ENCODE assay signal across 12 cellular contexts in the genomic region with DNA sequence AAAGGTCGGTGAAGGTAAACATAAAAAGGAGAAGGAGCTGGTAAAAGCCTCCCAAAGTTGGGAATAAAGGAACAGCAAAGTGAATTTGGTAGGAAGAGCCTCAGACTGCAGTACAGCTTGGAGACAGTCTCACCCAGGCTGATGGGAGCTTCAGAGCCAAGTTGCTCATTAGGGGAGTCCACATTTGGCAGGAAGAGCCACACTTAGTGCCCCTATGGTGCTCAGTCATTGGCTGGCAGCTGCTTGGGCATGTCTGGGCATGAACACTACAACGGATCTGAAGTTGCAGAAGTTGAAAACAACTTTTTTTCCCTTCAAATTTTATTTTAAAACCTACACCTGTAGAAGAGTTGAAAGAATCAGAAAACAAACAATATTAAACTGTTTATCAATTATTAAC.
A peak's percentile ranks its signal among the peaks of the same experiment; 100 is the strongest.
DNase-seq lines count a peak whose midpoint lies in the region; ATAC-seq and TF ChIP-seq lines count a peak whose summit lies in the region.
"Had no signal": no experiment of that assay in that cellular context is flagged by ENCODE, and none has a peak within 500 bp of the region (broad histone marks: within the 10 kb centered on the region; RNA-seq: fewer than 3 reads in every experiment).

No MANE protein-coding gene starts in this region.

- H3K9me3 ChIP-seq in MM.1S (replicated peaks; ENCODE audit: insufficient read depth, low read length) (no peaks in the 10 kb centered on the region), tibial artery (no peaks in the 10 kb centered on the region), transverse colon (no peaks in the 10 kb centered on the region)
- H3K9me3 ChIP-seq: ascending aorta, right atrium auricular region had no signal

- H4K20me1 ChIP-seq in MM.1S (ENCODE audit: insufficient read depth, low read length) = no peaks in the 10 kb centered on the region

- no peak overlapping the region for H3K27ac ChIP-seq in MM.1S (ENCODE audit: low read length)
- H3K27ac ChIP-seq in tibial artery = no peak overlapping the region
- no peak overlapping the region for H3K27ac ChIP-seq in transverse colon
- H3K27ac ChIP-seq: ascending aorta, right atrium auricular region had no signal

- WGBS in transverse colon (ENCODE audit: low coverage in 1 of 2), 2 donors = 22 to 45% methylated on average over 1 to 2 of the region's 2 CpGs

- no peak for TF ChIP-seq EP300 in transverse colon (IDR thresholded peaks at IDR 0.05; ENCODE audit: low read depth)

- H3K4me2 ChIP-seq in MM.1S (ENCODE audit: low read depth, low read length) = no peak overlapping the region

- in situ Hi-C loops in transverse colon (cut with MboI; ENCODE audit: low pct_ligation_motif_present in 1 of 4, low pct_unique_long_range_greater_than_20kb in 1 of 4, low sequenced_read_pairs in 3 of 4) = no loop called here

- peak; percentile 62 for ATAC-seq in GM21723 (IDR thresholded peaks at IDR 0.05; ENCODE audit: unreplicated experiment)

- H2AFZ ChIP-seq in MM.1S (ENCODE audit: low read length) = 0 out of 2 replicates have a peak overlapping the region, but pooled peaks have one; percentile 21

- DNase-seq in GM03348 (ENCODE audit: low spot score) (peak; percentile 12), MM.1S (peak; percentile 13), fibroblast of the aortic adventitia (ENCODE audit: low read depth) (peak; percentile 37), activated gamma-delta T cell treated with Interleukin-2 at 50 U/mL for 16 hours (no peak), tibial artery (no peak), cerebellar nuclear complex (lab: John Stamatoyannopoulos, UW) (no peak), transverse colon (no peak)
- DNase-seq: activated T-cell treated with anti-CD3 and anti-CD28 coated beads for 4 hours; CD4-positive, alpha-beta memory T cell had no signal

- TF ChIP-seq CTCF in MM.1S (IDR thresholded peaks at IDR 0.05; ENCODE audit: low read length) = no peak
- no peak for TF ChIP-seq CTCF in fibroblast of the aortic adventitia (IDR thresholded peaks at IDR 0.05; ENCODE audit: insufficient read depth, low read length)
- no peak for TF ChIP-seq CTCF in tibial artery (IDR thresholded peaks at IDR 0.05)
- TF ChIP-seq CTCF in transverse colon (IDR thresholded peaks at IDR 0.05) = no peak

- no peaks in the 10 kb centered on the region for H3K9me2 ChIP-seq in MM.1S (replicated peaks; ENCODE audit: insufficient read depth, low read length)

- H3K36me3 ChIP-seq in MM.1S (replicated peaks; ENCODE audit: insufficient read depth, low read length) (no peaks in the 10 kb centered on the region), tibial artery (no peaks in the 10 kb centered on the region), transverse colon (no peaks in the 10 kb centered on the region)
- H3K36me3 ChIP-seq: ascending aorta, right atrium auricular region had no signal

- H3K4me3 ChIP-seq in MM.1S (ENCODE audit: low read length) = no peak overlapping the region
- H3K4me3 ChIP-seq in fibroblast of the aortic adventitia (ENCODE audit: low read depth, low read length) = no peak overlapping the region
- H3K4me3 ChIP-seq in tibial artery = no peak overlapping the region
- H3K4me3 ChIP-seq in transverse colon = no peak overlapping the region
- H3K4me3 ChIP-seq: ascending aorta, right atrium auricular region had no signal

- H3F3A ChIP-seq in MM.1S (ENCODE audit: insufficient read depth, low read length) = no peaks in the 10 kb centered on the region

- no peaks in the 10 kb centered on the region for H3K27me3 ChIP-seq in MM.1S (replicated peaks; ENCODE audit: insufficient read depth, low read length)
- no peaks in the 10 kb centered on the region for H3K27me3 ChIP-seq in tibial artery
- no peaks in the 10 kb centered on the region for H3K27me3 ChIP-seq in transverse colon
- H3K27me3 ChIP-seq: ascending aorta, right atrium auricular region had no signal

- H3K79me2 ChIP-seq in MM.1S (ENCODE audit: low read length) = no peaks in the 10 kb centered on the region

- H3K9ac ChIP-seq in MM.1S (ENCODE audit: low read length) = no peak overlapping the region

- intact Hi-C loops in tibial artery (cut with DNase I; ENCODE audit: low total_unique reads) = no loop called here
- intact Hi-C loops in transverse colon (cut with DNase I; ENCODE audit: low total_unique reads) = no loop called here

- TF ChIP-seq POLR2A in transverse colon (IDR thresholded peaks at IDR 0.05) = no peak

- H3K4me1 ChIP-seq in MM.1S (ENCODE audit: low read length) (no peaks in the 10 kb centered on the region), tibial artery (no peaks in the 10 kb centered on the region), transverse colon (no peaks in the 10 kb centered on the region)
- H3K4me1 ChIP-seq: ascending aorta, right atrium auricular region had no signal

Comparison
In these comparisons a context has a peak if more than half of its experiments do, and no peak if none do; other contexts are left out.
1. DNase-seq: peak in GM03348 (single experiment), MM.1S (single experiment) and fibroblast of the aortic adventitia (single experiment); none in activated gamma-delta T cell treated with Interleukin-2 at 50 U/mL for 16 hours (single experiment), tibial artery (0 of 2), cerebellar nuclear complex (0 of 2) and transverse colon (single experiment).